ENCODE assay signal across 28 cellular contexts in the genomic region with DNA sequence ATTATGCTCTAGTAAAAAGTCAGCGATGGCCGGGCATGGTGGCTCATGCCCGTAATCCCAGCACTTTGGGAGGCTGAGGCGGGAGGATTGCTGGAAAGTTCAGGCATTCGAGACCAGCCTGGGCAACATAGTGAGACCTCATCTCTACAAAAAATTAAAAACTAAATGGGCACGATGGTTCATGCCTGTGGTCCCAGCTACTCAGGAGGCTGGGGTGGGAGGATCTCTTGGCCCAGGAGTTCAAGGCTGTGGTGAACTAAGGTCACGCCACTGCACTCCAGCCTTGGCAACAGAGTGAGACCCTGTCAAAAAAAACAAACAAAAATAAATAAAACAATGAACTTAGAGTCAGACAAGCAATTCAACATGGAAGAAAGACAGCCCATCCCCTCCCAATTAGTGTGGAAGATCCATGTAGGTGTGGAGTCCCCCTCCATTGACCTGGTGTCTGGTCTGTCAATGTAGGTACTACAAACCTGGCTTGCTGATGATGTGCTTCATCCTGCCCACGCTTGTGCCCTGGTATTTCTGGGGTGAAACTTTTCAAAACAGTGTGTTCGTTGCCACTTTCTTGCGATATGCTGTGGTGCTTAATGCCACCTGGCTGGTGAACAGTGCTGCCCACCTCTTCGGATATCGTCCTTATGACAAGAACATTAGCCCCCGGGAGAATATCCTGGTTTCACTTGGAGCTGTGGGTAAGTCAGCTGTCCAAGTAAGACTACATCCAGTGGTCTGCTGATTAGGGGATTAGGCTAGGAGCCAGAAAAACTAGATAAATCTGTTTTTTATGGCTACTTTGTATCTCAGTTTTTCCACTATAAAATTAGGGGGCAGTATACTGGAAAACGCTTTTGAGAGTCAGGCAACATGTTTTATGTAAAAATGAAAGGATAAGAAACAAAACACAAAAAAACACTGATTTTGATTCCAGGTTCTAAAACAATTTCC. TPM values are rescaled to one million over a fixed set of nuclear protein-coding genes. Genes with fewer than 3 reads are reported as not detected.
DNase-seq lines count a peak whose midpoint lies in the region; ATAC-seq and TF ChIP-seq lines count a peak whose summit lies in the region.
"Had no signal": no experiment of that assay in that cellular context is flagged by ENCODE, and none has a peak within 500 bp of the region (broad histone marks: within the 10 kb centered on the region; RNA-seq: fewer than 3 reads in every experiment).

No MANE protein-coding gene starts in this region.

- H3K9me3 Mint-ChIP-seq in GM23338: no peaks in the 10 kb centered on the region
- H3K9me3 Mint-ChIP-seq: activated naive CD8-positive, alpha-beta T cell treated with anti-CD3 and anti-CD28 coated beads, Interleukin-2, amount 10 ng/mL, durations not matched to agents 7 days and 5 days; IgD-negative memory B cell; natural killer cell treated with Interleukin-12 subunit alpha and Interleukin-12 subunit beta and Interleukin-15 and Interleukin-18, amount 100 ng/mL, for 72 hours had no signal

- H3K4me1 ChIP-seq in GM23338 (ENCODE audit: insufficient read depth) (peaks cover 64% of the 10 kb centered on the region), mesendoderm (ENCODE audit: control insufficient read depth, low read depth, low read length) (peaks cover 29% of the 10 kb centered on the region)

- WGBS in mesendoderm (ENCODE audit: extremely low coverage, insufficient coverage, low lambda C conversion rate): no CpG with 5 or more reads among the region's 14 CpGs

- H3K4me3 Mint-ChIP-seq in GM23338: no peak overlapping the region
- H3K4me3 Mint-ChIP-seq: activated CD4-positive, alpha-beta T cell treated with anti-CD3 and anti-CD28 coated beads for 36 hours; activated naive CD8-positive, alpha-beta T cell treated with anti-CD3 and anti-CD28 coated beads, Interleukin-2, amount 10 ng/mL, durations not matched to agents 7 days and 5 days; IgD-negative memory B cell; natural killer cell treated with Interleukin-12 subunit alpha and Interleukin-12 subunit beta and Interleukin-15 and Interleukin-18, amount 100 ng/mL, for 72 hours; T-helper 17 cell had no signal

- H3K27me3 ChIP-seq in GM23338 (ENCODE audit: insufficient read depth) (no peaks in the 10 kb centered on the region), mesendoderm (ENCODE audit: insufficient read depth, low read length, poor library complexity) (no peaks in the 10 kb centered on the region)
- H3K27me3 ChIP-seq: spleen had no signal

- peaks cover 97% of the 10 kb centered on the region for H3K36me3 ChIP-seq in GM23338 (ENCODE audit: insufficient read depth)
- peaks cover 53% of the 10 kb centered on the region for H3K36me3 ChIP-seq in mesendoderm (ENCODE audit: control insufficient read depth, insufficient read depth, low read length)

- peak overlapping the region; percentile 89 for H3K27ac ChIP-seq in 22Rv1
- peak overlapping the region; percentile 71 for H3K27ac ChIP-seq in GM23338 (ENCODE audit: low read depth)
- H3K27ac ChIP-seq in VCaP: peak overlapping the region; percentile 52
- no peak overlapping the region for H3K27ac ChIP-seq in mesendoderm (ENCODE audit: low read depth, low read length)
- H3K27ac ChIP-seq: GM23248, spleen had no signal

- H3K23ac ChIP-seq in mesendoderm (ENCODE audit: low read length): no peak overlapping the region

- TF ChIP-seq CTCF in 22Rv1 (IDR thresholded peaks at IDR 0.05): no peak
- TF ChIP-seq CTCF in GM23338 (conservative IDR thresholded peaks at IDR 0.05; ENCODE audit: low read depth in 2 of 2): no peak
- no peak for TF ChIP-seq CTCF in VCaP (conservative IDR thresholded peaks at IDR 0.05)

- H2AFZ ChIP-seq in GM23338: no peak overlapping the region
- H2AFZ ChIP-seq: GM23248 had no signal

- H3K4me2 ChIP-seq in GM23338 (no peak overlapping the region; the same call in 1 of the 2 replicates), mesendoderm (ENCODE audit: low read length) (no peak overlapping the region)

- H3K4me3 ChIP-seq in GM23338 (no peak overlapping the region), mesendoderm (ENCODE audit: low read length) (no peak overlapping the region)
- H3K4me3 ChIP-seq: GM23248, SK-N-MC, spleen had no signal

- H4K8ac ChIP-seq in mesendoderm (ENCODE audit: low read depth, low read length): no peak overlapping the region

- H4K5ac ChIP-seq in mesendoderm (ENCODE audit: low read length): no peak overlapping the region

- peaks cover 94% of the 10 kb centered on the region for H3K36me3 Mint-ChIP-seq in GM23338 (ENCODE audit: low read depth)

- no peak overlapping the region; the same call in 1 of the 2 replicates for H3K27ac Mint-ChIP-seq in GM23338
- H3K27ac Mint-ChIP-seq: activated CD4-positive, alpha-beta T cell treated with anti-CD3 and anti-CD28 coated beads for 36 hours; natural killer cell treated with Interleukin-12 subunit alpha and Interleukin-12 subunit beta and Interleukin-15 and Interleukin-18, amount 100 ng/mL, for 72 hours; T-helper 17 cell had no signal

- peaks cover 78% of the 10 kb centered on the region for H3K79me2 ChIP-seq in GM23338 (replicated peaks; ENCODE audit: insufficient read depth)
- H3K79me2 ChIP-seq in mesendoderm (ENCODE audit: control insufficient read depth, insufficient read depth, low read length): peaks cover 36% of the 10 kb centered on the region

- H2BK5ac ChIP-seq in mesendoderm (ENCODE audit: low read length): no peak overlapping the region

- H3K79me1 ChIP-seq in mesendoderm (ENCODE audit: low read length): peaks cover 34% of the 10 kb centered on the region

- H3F3A ChIP-seq in GM23338 (replicated peaks; ENCODE audit: low read depth): peaks cover 72% of the 10 kb centered on the region

- H4K20me1 ChIP-seq in GM23338 (replicated peaks; ENCODE audit: insufficient read depth): peaks cover 90% of the 10 kb centered on the region

- H3K18ac ChIP-seq in mesendoderm (ENCODE audit: low read length): no peak overlapping the region

- no peak overlapping the region for H3K56ac ChIP-seq in mesendoderm (ENCODE audit: low read length)

- DNase-seq in GM23338 (ENCODE audit: low spot score): no peak
- no peak for DNase-seq in mesendoderm
- no peak for DNase-seq in medulla oblongata (ENCODE audit: extremely low spot score)
- no peak for DNase-seq in stimulated activated CD8-positive, alpha-beta memory T cell treated with anti-CD3 and anti-CD28 coated beads, Interleukin-4, amount 100 ng/mL, for 48 hours
- DNase-seq: activated CD4-positive, alpha-beta T cell treated with anti-CD3 and anti-CD28 coated beads for 36 hours; activated gamma-delta T cell; activated naive CD8-positive, alpha-beta T cell treated with anti-CD3 and anti-CD28 coated beads, Interleukin-2, amount 10 ng/mL, durations not matched to agents 7 days and 5 days; activated T-cell treated with anti-CD3 and anti-CD28 coated beads for 4 hours; C1 segment of cervical spinal cord; cerebellar nuclear complex; GM23248; left ventricle myocardium superior; NCI-H1092 treated with DMSO at 0.1 percent for 48 hours; NCI-H1930; retina; spleen; T-helper 17 cell had no signal

- no peak overlapping the region for H3K4ac ChIP-seq in mesendoderm (ENCODE audit: low read depth, low read length)

- H2BK15ac ChIP-seq in mesendoderm (replicated peaks; ENCODE audit: low read depth): no peak overlapping the region

- H3K9me2 ChIP-seq in GM23338 (ENCODE audit: insufficient read depth): no peaks in the 10 kb centered on the region

- H3K4me1 Mint-ChIP-seq in GM23338: peaks cover 53% of the 10 kb centered on the region
- H3K4me1 Mint-ChIP-seq: IgD-negative memory B cell had no signal

- no peaks in the 10 kb centered on the region for H3K27me3 Mint-ChIP-seq in GM23338 (ENCODE audit: insufficient read depth, low read depth, poor library complexity)
- H3K27me3 Mint-ChIP-seq: activated CD4-positive, alpha-beta T cell treated with anti-CD3 and anti-CD28 coated beads for 36 hours; activated naive CD8-positive, alpha-beta T cell treated with anti-CD3 and anti-CD28 coated beads, Interleukin-2, amount 10 ng/mL, durations not matched to agents 7 days and 5 days; IgD-negative memory B cell; natural killer cell treated with Interleukin-12 subunit alpha and Interleukin-12 subunit beta and Interleukin-15 and Interleukin-18, amount 100 ng/mL, for 72 hours had no signal

- no peak overlapping the region for H2BK120ac ChIP-seq in mesendoderm (ENCODE audit: low read depth, low read length)

- ATAC-seq in GM23338 (no peak), HG03457 (IDR thresholded peaks at IDR 0.05; ENCODE audit: unreplicated experiment) (no peak), GM19023 (IDR thresholded peaks at IDR 0.05; ENCODE audit: unreplicated experiment) (no peak)
- ATAC-seq: activated CD4-positive, alpha-beta T cell treated with anti-CD3 and anti-CD28 coated beads for 36 hours; left ventricle myocardium superior; natural killer cell treated with Interleukin-12 subunit alpha and Interleukin-12 subunit beta and Interleukin-15 and Interleukin-18, amount 100 ng/mL, for 72 hours; T-helper 17 cell had no signal

- H2AK5ac ChIP-seq in mesendoderm (ENCODE audit: low read length): no peak overlapping the region

- H3K9ac ChIP-seq in mesendoderm (ENCODE audit: low read length): peak overlapping the region; percentile 13
- H3K9ac ChIP-seq: GM23248 had no signal

TF ChIP-seq in GM23338, 12 proteins besides CTCF, POLR2A, EP300 and RAD21 (continues in another document):
- no peak for TF ChIP-seq CREB1 (CRISPR knock-in tag; IDR thresholded peaks at IDR 0.05; ENCODE audit: low read depth)

RNA-seq across cellular contexts. Expression of gene SCD, which starts 9.3 kb away (rescaled TPM):
- 781 and 816 TPM in 2 replicates for total RNA-seq in GM23338 (2014; rRNA removed; shearing (Covaris generic))
- polyA plus RNA-seq in GM23338 (2016; fragmentation: Nextera tagmentation; extraction: Ambion mirVana): 325 and 338 TPM in 2 replicates
- polyA plus RNA-seq in mesendoderm (2013, experiment 1 of 2): 565 TPM
- 558 TPM for polyA plus RNA-seq in mesendoderm (2013, experiment 2 of 2)

RNA-seq across cellular contexts. Expression of gene PKD2L1, which starts 26.3 kb away (rescaled TPM):
- not detected in 2 replicates for total RNA-seq in GM23338 (2014; rRNA removed; shearing (Covaris generic))
- not detected in 2 replicates for polyA plus RNA-seq in GM23338 (2016; fragmentation: Nextera tagmentation; extraction: Ambion mirVana)
- polyA plus RNA-seq in mesendoderm (2013, experiment 1 of 2): 0.04 TPM
- polyA plus RNA-seq in mesendoderm (2013, experiment 2 of 2): 0.07 TPM
- total RNA-seq: activated CD4-positive, alpha-beta T cell treated with anti-CD3 and anti-CD28 coated beads for 36 hours; activated naive CD8-positive, alpha-beta T cell treated with anti-CD3 and anti-CD28 coated beads, Interleukin-2, amount 10 ng/mL, durations not matched to agents 7 days and 5 days; dermis microvascular lymphatic vessel endothelial cell; endothelial cell of umbilical vein; glomerular endothelial cell; GM23248; left ventricle myocardium superior; natural killer cell treated with Interleukin-12 subunit alpha and Interleukin-12 subunit beta and Interleukin-15 and Interleukin-18, amount 100 ng/mL, for 72 hours; osteocyte had no signal
- polyA plus RNA-seq: endothelial cell of umbilical vein, GM23248, IgD-negative memory B cell had no signal
